ENCODE assay signal across 6 cellular contexts in genomic region chr7:104228442-104228841, GRCh38.
"Had no signal": no experiment of that assay in that cellular context is flagged by ENCODE, and none has a peak within 500 bp of the region (broad histone marks: within the 10 kb centered on the region; RNA-seq: fewer than 3 reads in every experiment).

No MANE protein-coding gene starts in this region.

- DNase-seq: IMR-90, KBM-7 had no signal

- H3K4me3 Mint-ChIP-seq: IgD-negative memory B cell had no signal

- ATAC-seq: HepG2, K562 had no signal

- H3K4me1 Mint-ChIP-seq: IgD-negative memory B cell had no signal

- H3K27ac Mint-ChIP-seq: IgD-negative memory B cell had no signal

- H3K9me3 Mint-ChIP-seq: IgD-negative memory B cell had no signal

- H3K27ac ChIP-seq: HL-60 had no signal

- H3K4me3 ChIP-seq: K562 had no signal
